In genomic region chr15:82726816-82727215, GRCh38 we compare ENCODE assay signal across 28 cellular contexts. TPM values are rescaled to one million over a fixed set of nuclear protein-coding genes. Genes with fewer than 3 reads are reported as not detected.
"Had no signal": no experiment of that assay in that cellular context is flagged by ENCODE, and none has a peak within 500 bp of the region (broad histone marks: within the 10 kb centered on the region; RNA-seq: fewer than 3 reads in every experiment).

No MANE protein-coding gene starts in this region.

- H3K36me3 ChIP-seq: neutrophil, ovary, right lobe of liver, sigmoid colon, suprapubic skin, tibial artery, transverse colon, uterus had no signal

- H3K27ac ChIP-seq: neutrophil, ovary, parathyroid adenoma, psoas muscle, right lobe of liver, sigmoid colon, suprapubic skin, testis, tibial artery, transverse colon, uterus had no signal

- H3K4me3 ChIP-seq: ovary, psoas muscle, right lobe of liver, sigmoid colon, suprapubic skin, testis, tibial artery, transverse colon, uterus had no signal

- ATAC-seq: naive thymus-derived CD8-positive, alpha-beta T cell; natural killer cell treated with Interleukin-12 subunit alpha and Interleukin-12 subunit beta and Interleukin-15 and Interleukin-18, amount 100 ng/mL, for 72 hours; psoas muscle; right cardiac atrium; stimulated activated memory B cell treated with anti-CD40 and anti-IgM and Interleukin-4, amounts not matched to agents 10 μg/mL and 1 μg/mL and 100 μg/mL, for 72 hours; stimulated activated naive CD8-positive, alpha-beta T cell treated with anti-CD3 and anti-CD28 coated beads, Interleukin-15, amount 100 ng/mL, for 72 hours; stimulated activated naive CD8-positive, alpha-beta T cell treated with anti-CD3 and anti-CD28 coated beads, Interleukin-15, Interleukin-2, amounts not matched to agents 100 U/mL and 50 U/mL, for 24 hours had no signal

- H3K9me3 ChIP-seq: neutrophil, ovary, psoas muscle, right lobe of liver, sigmoid colon, suprapubic skin, testis, tibial artery, transverse colon, uterus had no signal

- DNase-seq: naive B cell; naive thymus-derived CD8-positive, alpha-beta T cell; nephron progenitor cell; nucleus accumbens; ovary; psoas muscle; right cardiac atrium; right lobe of liver; sigmoid colon; small intestine; stimulated activated CD4-positive, alpha-beta T cell treated with anti-CD3 and anti-CD28 coated beads, Interleukin-15, amount 100 ng/mL, for 24 hours; stimulated activated CD4-positive, alpha-beta T cell treated with anti-CD3 and anti-CD28 coated beads, Interleukin-4, amount 100 ng/mL, for 1 hour; stimulated activated CD4-positive, alpha-beta T cell treated with anti-CD3 and anti-CD28 coated beads, Interleukin-4, amount 100 ng/mL, for 4 hours; stimulated activated CD8-positive, alpha-beta memory T cell treated with anti-CD3 and anti-CD28 coated beads, Interleukin-4, amount 100 ng/mL, for 48 hours; stimulated activated naive CD4-positive, alpha-beta T cell; stimulated activated naive CD8-positive, alpha-beta T cell treated with anti-CD3 and anti-CD28 coated beads, Interleukin-15, amount 100 ng/mL, for 72 hours; stimulated activated naive CD8-positive, alpha-beta T cell treated with anti-CD3 and anti-CD28 coated beads, Interleukin-15, Interleukin-2, amounts not matched to agents 100 U/mL and 50 U/mL, for 24 hours; substantia nigra; testis; tibial artery; transverse colon; uterus had no signal

- H3K27me3 ChIP-seq: neutrophil, ovary, right lobe of liver, sigmoid colon, suprapubic skin, testis, tibial artery, transverse colon, uterus had no signal

- H3K4me1 ChIP-seq: parathyroid adenoma, psoas muscle, right lobe of liver, sigmoid colon, suprapubic skin, testis, tibial artery, transverse colon, uterus had no signal

RNA-seq across cellular contexts. Expression of gene AP3B2, which starts 17.1 kb away (rescaled TPM):
- total RNA-seq: skeletal muscle tissue had no signal
